In the genomic region with DNA sequence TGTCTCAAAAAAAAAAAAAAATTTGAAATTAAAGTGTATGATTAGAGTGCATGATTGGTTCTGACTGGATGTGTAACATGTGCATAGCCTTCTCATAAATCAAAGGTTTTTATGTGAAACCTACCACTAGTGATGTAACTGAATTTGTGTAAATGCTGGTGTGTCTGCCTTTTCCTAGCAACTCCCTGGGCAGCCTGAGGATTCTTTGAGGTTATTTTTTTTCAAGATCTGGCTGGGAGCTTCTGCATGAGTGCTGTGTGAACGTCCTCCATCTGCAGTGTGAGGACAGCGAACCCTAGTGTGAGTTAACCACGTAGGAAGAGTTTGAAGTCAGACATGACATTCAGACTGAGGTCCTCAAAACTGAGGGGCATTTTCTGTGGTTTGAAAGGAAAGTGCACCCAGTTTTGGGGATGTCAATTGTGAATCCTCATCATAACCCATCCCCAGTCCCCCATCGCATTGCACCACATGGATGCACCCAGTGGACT, we compare ENCODE assay signal across 32 cellular contexts. TPM values are rescaled to one million over a fixed set of nuclear protein-coding genes. Genes with fewer than 3 reads are reported as not detected.
"Had no signal": no experiment of that assay in that cellular context is flagged by ENCODE, and none has a peak within 500 bp of the region (broad histone marks: within the 10 kb centered on the region; RNA-seq: fewer than 3 reads in every experiment).

No MANE protein-coding gene starts in this region.

- H3K9me3 Mint-ChIP-seq: activated CD8-positive, alpha-beta T cell treated with anti-CD3 and anti-CD28 coated beads for 36 hours; activated naive CD4-positive, alpha-beta T cell treated with anti-CD3 and anti-CD28 coated beads, Interleukin-2, amount 50 U/mL, for 24 hours; brain had no signal

- H3K4me3 ChIP-seq: cardiac muscle cell, MG63, SK-N-MC had no signal

- H3K36me3 Mint-ChIP-seq: activated naive CD4-positive, alpha-beta T cell treated with anti-CD3 and anti-CD28 coated beads, Interleukin-2, amount 50 U/mL, for 24 hours; brain; T-cell had no signal

- ATAC-seq: activated CD8-positive, alpha-beta T cell treated with anti-CD3 and anti-CD28 coated beads for 36 hours; T-cell had no signal

- H3K4me3 Mint-ChIP-seq: activated CD8-positive, alpha-beta T cell treated with anti-CD3 and anti-CD28 coated beads for 36 hours; activated naive CD4-positive, alpha-beta T cell treated with anti-CD3 and anti-CD28 coated beads, Interleukin-2, amount 50 U/mL, for 24 hours; activated T-helper 1 cell treated with anti-CD3 and anti-CD28 coated beads, Interleukin-12 subunit alpha, Interleukin-12 subunit beta, Interleukin-2, Interleukin-4 antibody, amounts not matched to agents 30 ng/mL and 10 ng/mL and 1 ng/mL, durations not matched to agents 14 hours and 24 hours and 36 hours; brain; T-cell had no signal

- H3K27me3 ChIP-seq: cardiac muscle cell had no signal

- H3K27ac ChIP-seq: cardiac muscle cell, SK-N-MC had no signal

- DNase-seq: activated CD4-positive, alpha-beta T cell treated with anti-CD3 and anti-CD28 coated beads, Interleukin-2, amount 50 U/mL, for 1 hour; activated CD4-positive, CD25-positive, alpha-beta regulatory T cell; activated CD8-positive, alpha-beta memory T cell treated with anti-CD3 and anti-CD28 coated beads, Interleukin-2, amount 50 U/mL, for 4 hours; activated CD8-positive, alpha-beta T cell treated with anti-CD3 and anti-CD28 coated beads for 36 hours; activated effector memory CD4-positive, alpha-beta T cell treated with Interleukin-2 at 50 U/mL for 16 hours; activated naive CD4-positive, alpha-beta T cell; aorta; cerebellar nuclear complex; KG1; MG63; MV-4-11; NCI-H1105; NCI-H1436; NCI-H1694 treated with DMSO at 0.1 percent for 48 hours; NCI-H2029 treated with DMSO at 0.1 percent for 48 hours; NCI-H345; NCI-H510A; NCI-H526 treated with DMSO at 0.1 percent for 48 hours; NCI-H82; SHP77 treated with DMSO at 0.1 percent for 48 hours; T-cell; T-helper 2 cell; T1000 had no signal

- H3K9me3 ChIP-seq: MG63 had no signal

- H3K27ac Mint-ChIP-seq: activated CD8-positive, alpha-beta T cell treated with anti-CD3 and anti-CD28 coated beads for 36 hours; activated naive CD4-positive, alpha-beta T cell treated with anti-CD3 and anti-CD28 coated beads, Interleukin-2, amount 50 U/mL, for 24 hours; activated T-helper 1 cell treated with anti-CD3 and anti-CD28 coated beads, Interleukin-12 subunit alpha, Interleukin-12 subunit beta, Interleukin-2, Interleukin-4 antibody, amounts not matched to agents 30 ng/mL and 10 ng/mL and 1 ng/mL, durations not matched to agents 14 hours and 24 hours and 36 hours; brain; T-cell had no signal

- H3K27me3 Mint-ChIP-seq: activated CD8-positive, alpha-beta T cell treated with anti-CD3 and anti-CD28 coated beads for 36 hours; activated naive CD4-positive, alpha-beta T cell treated with anti-CD3 and anti-CD28 coated beads, Interleukin-2, amount 50 U/mL, for 24 hours; brain; T-cell had no signal

- H3K36me3 ChIP-seq: cardiac muscle cell, MG63 had no signal

- FAIRE-seq: colon, RCC 7860, TTC549 had no signal

- H3K4me1 Mint-ChIP-seq: activated naive CD4-positive, alpha-beta T cell treated with anti-CD3 and anti-CD28 coated beads, Interleukin-2, amount 50 U/mL, for 24 hours; brain; T-cell had no signal

RNA-seq across cellular contexts. Expression of gene DPRX, which starts 39.9 kb away (rescaled TPM):
- total RNA-seq: activated CD8-positive, alpha-beta T cell treated with anti-CD3 and anti-CD28 coated beads for 36 hours; activated T-helper 1 cell treated with anti-CD3 and anti-CD28 coated beads, Interleukin-12 subunit alpha, Interleukin-12 subunit beta, Interleukin-2, Interleukin-4 antibody, amounts not matched to agents 30 ng/mL and 10 ng/mL and 1 ng/mL, durations not matched to agents 14 hours and 24 hours and 36 hours; aorta; cardiac muscle cell; LHCN-M2; T-cell had no signal
- polyA plus RNA-seq: aorta, cardiac muscle cell had no signal
